Comparison of ENCODE assay signal across 1 cellular context in genomic region chr15:57135800-57136199, GRCh38.
TF ChIP-seq lines count a peak whose summit lies in the region.

No MANE protein-coding gene starts in this region.

TF ChIP-seq in endothelial cell of umbilical vein, 7 proteins besides CTCF, POLR2A, EP300 and RAD21:
- TF ChIP-seq EZH2 (IDR thresholded peaks at IDR 0.05; ENCODE audit: borderline replicate concordance, low read depth, low read length, severe bottlenecking) (no peak), GATA2 (IDR thresholded peaks at IDR 0.05; ENCODE audit: insufficient read depth, insufficient read length, low read depth, low read length) (no peak), MYC (IDR thresholded peaks at IDR 0.05; ENCODE audit: low read depth, low read length) (no peak), JUN (IDR thresholded peaks at IDR 0.05; ENCODE audit: borderline replicate concordance, insufficient read depth, insufficient read length, low read depth) (no peak), FOS (IDR thresholded peaks at IDR 0.05; ENCODE audit: borderline replicate concordance, insufficient read depth, low read length) (no peak), POLR2AphosphoS5 (IDR thresholded peaks at IDR 0.05; ENCODE audit: insufficient read depth, low read depth, low read length) (no peak), MAX (IDR thresholded peaks at IDR 0.05; ENCODE audit: insufficient read depth, insufficient read length) (no peak)
